In genomic region chr6:41635365-41635764, GRCh38 we compare ENCODE assay signal across 34 cellular contexts. TPM values are rescaled to one million over a fixed set of nuclear protein-coding genes. Genes with fewer than 3 reads are reported as not detected.
DNase-seq lines count a peak whose midpoint lies in the region; ATAC-seq, FAIRE-seq and TF ChIP-seq lines count a peak whose summit lies in the region.
"Had no signal": no experiment of that assay in that cellular context is flagged by ENCODE, and none has a peak within 500 bp of the region (broad histone marks: within the 10 kb centered on the region; RNA-seq: fewer than 3 reads in every experiment).

No MANE protein-coding gene starts in this region.

- H2AK5ac ChIP-seq in mesenchymal stem cell (ENCODE audit: low read length, severe bottlenecking), result peak overlapping the region; percentile 80

- H4K20me1 ChIP-seq in BLaER1 (peaks cover 12% of the 10 kb centered on the region), astrocyte (ENCODE audit: insufficient read depth, low read length) (peaks cover 15% of the 10 kb centered on the region)

- no peak for DNase-seq in astrocyte (ENCODE audit: low read depth)
- no peak for DNase-seq in mesenchymal stem cell
- peak; percentile 48 for DNase-seq in posterior vena cava (ENCODE audit: low spot score)
- DNase-seq in NCI-H2029 (lab: John Stamatoyannopoulos, UW), result no peak
- no peak for DNase-seq in activated CD4-positive, alpha-beta T cell treated with anti-CD3 and anti-CD28 coated beads, Interleukin-2, amount 10 ng/mL, durations not matched to agents 7 days and 5 days
- no peak for DNase-seq in GM19240 (ENCODE audit: insufficient read length, low spot score)
- DNase-seq: activated CD4-positive, alpha-beta T cell treated with anti-CD3 and anti-CD28 coated beads for 36 hours; activated CD8-positive, alpha-beta memory T cell treated with anti-CD3 and anti-CD28 coated beads for 24 hours; activated naive CD4-positive, alpha-beta T cell treated with anti-CD3 and anti-CD28 coated beads, Interleukin-2, amount 50 U/mL, for 16 hours; activated T-cell treated with anti-CD3 and anti-CD28 coated beads for 4 hours; amniotic stem cell; Calu3; CD4-positive, CD25-positive, alpha-beta regulatory T cell; GDM1; GM23248; immature natural killer cell; Karpas-422; left colon; mammary epithelial cell; NCI-H1417; NCI-H524 treated with DMSO at 0.1 percent for 48 hours; NK-92 treated with Interleukin-12 subunit alpha and Interleukin-12 subunit beta, amount 100 ng/mL, for 24 hours; PC-3; psoas muscle; upper lobe of left lung had no signal

- peak overlapping the region; percentile 92 for H2BK15ac ChIP-seq in mesenchymal stem cell (ENCODE audit: low read depth, poor library complexity, severe bottlenecking)

- peak overlapping the region; percentile 73 for H3K27ac Mint-ChIP-seq in astrocyte (ENCODE audit: unreplicated experiment)
- no peak overlapping the region for H3K27ac Mint-ChIP-seq in activated CD4-positive, alpha-beta T cell treated with anti-CD3 and anti-CD28 coated beads, Interleukin-2, amount 10 ng/mL, durations not matched to agents 7 days and 5 days
- H3K27ac Mint-ChIP-seq: activated CD4-positive, alpha-beta T cell treated with anti-CD3 and anti-CD28 coated beads for 36 hours; activated T-helper 2 cell treated with anti-CD3 and anti-CD28 coated beads, Interferon-gamma antibody, Interleukin-2, Interleukin-4, amounts not matched to agents 10 μg/mL and 5 μg/mL and 100 μg/mL, durations not matched to agents 14 hours and 24 hours and 36 hours; CD4-positive, CD25-positive, alpha-beta regulatory T cell; immature natural killer cell; stimulated activated effector memory CD8-positive, alpha-beta T cell treated with anti-CD3 and anti-CD28 coated beads, Interleukin-12 subunit alpha, Interleukin-12 subunit beta, amount 100 ng/mL, for 72 hours; T-helper 2 cell treated with Interferon-gamma antibody and Interleukin-4, amounts not matched to agents 5 μg/mL and 100 μg/mL, for 36 hours had no signal

- H3K36me3 ChIP-seq in BLaER1, result 0 out of 2 replicates have a peak, but pooled peaks cover 5% of the 10 kb centered on the region
- H3K36me3 ChIP-seq in astrocyte (ENCODE audit: insufficient read depth, low read length), result no peaks in the 10 kb centered on the region
- H3K36me3 ChIP-seq in mesenchymal stem cell (ENCODE audit: control insufficient read depth in 1 of 2, insufficient read depth in 2 of 2, low read depth in 1 of 2, low read length in 2 of 2), result peaks cover 0 to 2% of the 10 kb centered on the region in 2 experiments
- H3K36me3 ChIP-seq: neutrophil, upper lobe of left lung had no signal

- H3K27me3 ChIP-seq in BLaER1, result no peaks in the 10 kb centered on the region
- H3K27me3 ChIP-seq in astrocyte (ENCODE audit: insufficient read depth, low read length), result peaks cover 4% of the 10 kb centered on the region
- H3K27me3 ChIP-seq in mesenchymal stem cell (ENCODE audit: control insufficient read depth in 1 of 2, insufficient read depth in 1 of 2, low read length in 2 of 2), result peaks cover 0 to 95% of the 10 kb centered on the region in 2 experiments

- POLR2A ChIA-PET in activated CD4-positive, alpha-beta T cell treated with anti-CD3 and anti-CD28 coated beads, Interleukin-2, amount 10 ng/mL, durations not matched to agents 7 days and 5 days (lab: Charles Lee), result no interaction called here

- no peak overlapping the region for H2BK5ac ChIP-seq in mesenchymal stem cell (ENCODE audit: low read depth, low read length, poor library complexity, severe bottlenecking)

- peaks cover 20% of the 10 kb centered on the region for H3K79me2 ChIP-seq in astrocyte (ENCODE audit: insufficient read depth, low read length)

- peak overlapping the region; percentile 66 for H3K4me3 Mint-ChIP-seq in astrocyte (ENCODE audit: unreplicated experiment)
- no peak overlapping the region for H3K4me3 Mint-ChIP-seq in activated CD4-positive, alpha-beta T cell treated with anti-CD3 and anti-CD28 coated beads, Interleukin-2, amount 10 ng/mL, durations not matched to agents 7 days and 5 days
- H3K4me3 Mint-ChIP-seq: activated CD4-positive, alpha-beta T cell treated with anti-CD3 and anti-CD28 coated beads for 36 hours; CD4-positive, CD25-positive, alpha-beta regulatory T cell; stimulated activated effector memory CD8-positive, alpha-beta T cell treated with anti-CD3 and anti-CD28 coated beads, Interleukin-12 subunit alpha, Interleukin-12 subunit beta, amount 100 ng/mL, for 72 hours; T-helper 2 cell treated with Interferon-gamma antibody and Interleukin-4, amounts not matched to agents 5 μg/mL and 100 μg/mL, for 36 hours had no signal

- H3K9ac ChIP-seq in BLaER1 (peak overlapping the region; percentile 49), astrocyte (ENCODE audit: low read length) (no peak overlapping the region), mesenchymal stem cell (ENCODE audit: low read length) (no peak overlapping the region)
- H3K9ac ChIP-seq: GM23248 had no signal

- peak overlapping the region; percentile 71 to 91 for H2BK12ac ChIP-seq in mesenchymal stem cell (ENCODE audit: low read length in 2 of 2)

- no peak overlapping the region for H3K23ac ChIP-seq in mesenchymal stem cell (ENCODE audit: low read length in 2 of 2)

- no peak for FAIRE-seq in astrocyte (lab: Jason Lieb, UNC)

- H3K4me2 ChIP-seq in BLaER1 (peak overlapping the region; percentile 92), astrocyte (ENCODE audit: low read length) (peak overlapping the region; percentile 66), mesenchymal stem cell (ENCODE audit: low read length, poor library complexity, severe bottlenecking) (no peak overlapping the region)

- peak overlapping the region; percentile 16 to 66 for H3K18ac ChIP-seq in mesenchymal stem cell (ENCODE audit: low read depth in 1 of 2, low read length in 2 of 2)

- H4K91ac ChIP-seq in mesenchymal stem cell (ENCODE audit: low read length), result peak overlapping the region; percentile 80

- ATAC-seq in HG03571 (IDR thresholded peaks at IDR 0.05; ENCODE audit: unreplicated experiment), result no peak
- ATAC-seq: activated CD4-positive, alpha-beta T cell treated with anti-CD3 and anti-CD28 coated beads for 36 hours; left colon; PC-3; psoas muscle; Right ventricle myocardium inferior; stimulated activated effector memory CD8-positive, alpha-beta T cell treated with anti-CD3 and anti-CD28 coated beads, Interleukin-12 subunit alpha, Interleukin-12 subunit beta, amount 100 ng/mL, for 72 hours had no signal

- peak overlapping the region; percentile 11 for H2BK120ac ChIP-seq in mesenchymal stem cell (ENCODE audit: low read depth, low read length)

- H3K4me1 ChIP-seq in BLaER1, result peaks cover 73% of the 10 kb centered on the region
- peaks cover 37% of the 10 kb centered on the region for H3K4me1 ChIP-seq in astrocyte (ENCODE audit: insufficient read depth, low read length)
- peaks cover 33% of the 10 kb centered on the region for H3K4me1 ChIP-seq in mesenchymal stem cell (ENCODE audit: control insufficient read depth, insufficient read depth, low read depth, low read length)

- H3K79me1 ChIP-seq in mesenchymal stem cell (replicated peaks; ENCODE audit: low read length, poor library complexity, severe bottlenecking), result peaks cover 2% of the 10 kb centered on the region

- intact Hi-C loops in posterior vena cava (cut with DNase I), result no loop called here

- peaks cover 4% of the 10 kb centered on the region for H3K36me3 Mint-ChIP-seq in astrocyte (ENCODE audit: low read depth, unreplicated experiment)
- no peaks in the 10 kb centered on the region for H3K36me3 Mint-ChIP-seq in activated CD4-positive, alpha-beta T cell treated with anti-CD3 and anti-CD28 coated beads, Interleukin-2, amount 10 ng/mL, durations not matched to agents 7 days and 5 days (ENCODE audit: low read depth)
- H3K36me3 Mint-ChIP-seq: immature natural killer cell; stimulated activated effector memory CD8-positive, alpha-beta T cell treated with anti-CD3 and anti-CD28 coated beads, Interleukin-12 subunit alpha, Interleukin-12 subunit beta, amount 100 ng/mL, for 72 hours had no signal

- H3K27me3 Mint-ChIP-seq in astrocyte (ENCODE audit: low read depth, unreplicated experiment), result peaks cover 11% of the 10 kb centered on the region
- H3K27me3 Mint-ChIP-seq in activated CD4-positive, alpha-beta T cell treated with anti-CD3 and anti-CD28 coated beads, Interleukin-2, amount 10 ng/mL, durations not matched to agents 7 days and 5 days, result peaks cover 66% of the 10 kb centered on the region

- peak overlapping the region; percentile 66 for H4K8ac ChIP-seq in mesenchymal stem cell (ENCODE audit: low read length)

- peak overlapping the region in 1 of 2 experiments; percentile 19 for H3K14ac ChIP-seq in mesenchymal stem cell (ENCODE audit: low read length in 2 of 2)

- H3K4me1 Mint-ChIP-seq in astrocyte (ENCODE audit: low read depth, unreplicated experiment), result peaks cover 35% of the 10 kb centered on the region
- H3K4me1 Mint-ChIP-seq in activated CD4-positive, alpha-beta T cell treated with anti-CD3 and anti-CD28 coated beads, Interleukin-2, amount 10 ng/mL, durations not matched to agents 7 days and 5 days, result peaks cover 6% of the 10 kb centered on the region

- no peak overlapping the region for H2AFZ ChIP-seq in astrocyte (ENCODE audit: low read depth, low read length)
- H2AFZ ChIP-seq in mesenchymal stem cell (ENCODE audit: low read depth, low read length), result no peak overlapping the region
- H2AFZ ChIP-seq: GM23248 had no signal

- H3K4me3 ChIP-seq in BLaER1 (no peak overlapping the region), astrocyte (ENCODE audit: insufficient read depth, low read depth, low read length) (no peak overlapping the region), mesenchymal stem cell (ENCODE audit: insufficient read depth in 1 of 2, low read depth in 1 of 2, low read length in 2 of 2) (no peak overlapping the region)
- H3K4me3 ChIP-seq: GM23248, psoas muscle, upper lobe of left lung had no signal

- H3K27ac ChIP-seq in BLaER1 (peak overlapping the region; percentile 70), astrocyte (ENCODE audit: low read depth, low read length) (no peak overlapping the region), mesenchymal stem cell (ENCODE audit: low read length, poor library complexity, severe bottlenecking) (no peak overlapping the region)
- H3K27ac ChIP-seq: GM23248, HL-60, neutrophil, psoas muscle had no signal

- 90% methylated on average over 6 of the region's 6 CpGs for WGBS in mesenchymal stem cell

- H3K9me3 ChIP-seq in BLaER1, result no peaks in the 10 kb centered on the region
- H3K9me3 ChIP-seq in astrocyte (ENCODE audit: insufficient read depth, low read depth, low read length), result no peaks in the 10 kb centered on the region
- no peaks in the 10 kb centered on the region for H3K9me3 ChIP-seq in mesenchymal stem cell (ENCODE audit: control insufficient read depth, low read length)
- H3K9me3 ChIP-seq: neutrophil, psoas muscle, upper lobe of left lung had no signal

- CTCF ChIA-PET in activated CD4-positive, alpha-beta T cell treated with anti-CD3 and anti-CD28 coated beads, Interleukin-2, amount 10 ng/mL, durations not matched to agents 7 days and 5 days (lab: Charles Lee), result no interaction called here

- peak overlapping the region; percentile 62 to 64 for H3K4ac ChIP-seq in mesenchymal stem cell (ENCODE audit: low read depth in 1 of 2, low read length in 2 of 2)

- H3K9me3 Mint-ChIP-seq in astrocyte (ENCODE audit: unreplicated experiment), result no peaks in the 10 kb centered on the region
- no peaks in the 10 kb centered on the region for H3K9me3 Mint-ChIP-seq in activated CD4-positive, alpha-beta T cell treated with anti-CD3 and anti-CD28 coated beads, Interleukin-2, amount 10 ng/mL, durations not matched to agents 7 days and 5 days
- H3K9me3 Mint-ChIP-seq: activated T-helper 2 cell treated with anti-CD3 and anti-CD28 coated beads, Interferon-gamma antibody, Interleukin-2, Interleukin-4, amounts not matched to agents 10 μg/mL and 5 μg/mL and 100 μg/mL, durations not matched to agents 14 hours and 24 hours and 36 hours; immature natural killer cell; stimulated activated effector memory CD8-positive, alpha-beta T cell treated with anti-CD3 and anti-CD28 coated beads, Interleukin-12 subunit alpha, Interleukin-12 subunit beta, amount 100 ng/mL, for 72 hours; T-helper 2 cell treated with Interferon-gamma antibody and Interleukin-4, amounts not matched to agents 5 μg/mL and 100 μg/mL, for 36 hours had no signal

- TF ChIP-seq CTCF in astrocyte (IDR thresholded peaks at IDR 0.05; ENCODE audit: insufficient read depth, low read depth, low read length), result no peak

RNA-seq across cellular contexts. Expression of gene MDFI, which starts 2.9 kb away (rescaled TPM):
- 144 and 167 TPM in 2 replicates for total RNA-seq in astrocyte
- polyA plus RNA-seq in mesenchymal stem cell (2013, experiment 1 of 2), result 48.8 TPM
- 49.1 TPM for polyA plus RNA-seq in mesenchymal stem cell (2013, experiment 2 of 2)
- 1 to 10 TPM; 5.4 to 6.5 TPM for total RNA-seq in posterior vena cava
- total RNA-seq in activated CD4-positive, alpha-beta T cell treated with anti-CD3 and anti-CD28 coated beads, Interleukin-2, amount 10 ng/mL, durations not matched to agents 7 days and 5 days, result not detected
- total RNA-seq: A172; activated CD4-positive, alpha-beta T cell treated with anti-CD3 and anti-CD28 coated beads for 36 hours; activated T-helper 2 cell treated with anti-CD3 and anti-CD28 coated beads, Interferon-gamma antibody, Interleukin-2, Interleukin-4, amounts not matched to agents 10 μg/mL and 5 μg/mL and 100 μg/mL, durations not matched to agents 14 hours and 24 hours and 36 hours; CD4-positive, CD25-positive, alpha-beta regulatory T cell; GM23248 had no signal
- polyA plus RNA-seq: CD4-positive, CD25-positive, alpha-beta regulatory T cell; GM23248; immature natural killer cell had no signal

Comparison
In these comparisons a context has a peak if more than half of its experiments do, and no peak if none do; other contexts are left out.
1. RNA of gene MDFI, which starts 2.9 kb away (total RNA-seq): 144 to 167 TPM in astrocyte; 5.4 to 6.5 TPM in posterior vena cava and not detected in activated CD4-positive, alpha-beta T cell treated with anti-CD3 and anti-CD28 coated beads, Interleukin-2, amount 10 ng/mL, durations not matched to agents 7 days and 5 days; every median in the first group is over 10 times any median in the second.